ENCODE assay signal across 25 cellular contexts in the genomic region with DNA sequence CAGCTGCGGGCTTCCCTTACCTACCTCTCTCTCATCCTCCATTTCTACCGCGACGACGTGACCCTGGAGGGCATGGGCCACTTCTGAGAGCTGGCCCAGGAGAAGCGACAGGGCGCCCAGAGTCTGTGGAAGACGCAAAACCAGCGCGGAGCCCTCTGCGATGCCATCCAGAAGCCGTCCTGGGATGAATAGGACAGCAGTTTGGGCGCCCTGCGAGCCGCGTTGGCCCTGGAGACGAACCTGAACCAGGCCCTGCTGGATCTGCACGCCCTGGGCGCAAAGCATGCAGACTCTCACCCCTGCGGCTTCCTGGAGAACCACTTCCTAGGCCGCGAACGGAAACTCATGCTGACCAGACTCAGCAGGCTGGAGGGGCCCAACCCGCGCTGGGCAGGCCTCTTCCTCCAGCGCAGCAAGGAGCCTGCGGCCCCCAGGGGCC. TPM values are rescaled to one million over a fixed set of nuclear protein-coding genes. Genes with fewer than 3 reads are reported as not detected.
DNase-seq lines count a peak whose midpoint lies in the region; ATAC-seq and TF ChIP-seq lines count a peak whose summit lies in the region.
"Had no signal": no experiment of that assay in that cellular context is flagged by ENCODE, and none has a peak within 500 bp of the region (broad histone marks: within the 10 kb centered on the region; RNA-seq: fewer than 3 reads in every experiment).

No MANE protein-coding gene starts in this region.

- no peaks in the 10 kb centered on the region for H3F3A ChIP-seq in SK-N-SH (replicated peaks; ENCODE audit: insufficient read depth)

- no peak overlapping the region for H3K9ac ChIP-seq in SK-N-SH

- H3K27me3 Mint-ChIP-seq in WTC11 (ENCODE audit: low read depth): no peaks in the 10 kb centered on the region
- H3K27me3 Mint-ChIP-seq in type B pancreatic cell: no peaks in the 10 kb centered on the region

- H3K4me1 Mint-ChIP-seq in WTC11 (no peaks in the 10 kb centered on the region), type B pancreatic cell (ENCODE audit: unreplicated experiment) (no peaks in the 10 kb centered on the region)

- CTCF ChIA-PET in SK-N-SH (lab: Yijun Ruan, JAX) (no interaction called here), WTC11 (lab: Charles Lee) (interaction anchor here (1.2 kb wide), 1 partner anchor 106 kb away, joined by 3 read pairs; no protein-coding TSS in a partner anchor)

- TF ChIP-seq CTCF in SK-N-SH (IDR thresholded peaks at IDR 0.05) (no peak), WTC11 (IDR thresholded peaks at IDR 0.05) (no peak), lower lobe of right lung (IDR thresholded peaks at IDR 0.05) (no peak), type B pancreatic cell (conservative IDR thresholded peaks at IDR 0.05) (no peak), body of pancreas (IDR thresholded peaks at IDR 0.05) (no peak)

- no peak overlapping the region for H3K27ac ChIP-seq in SK-N-SH (ENCODE audit: low read depth in 2 of 2, low read length in 1 of 2)
- H3K27ac ChIP-seq in lower lobe of right lung: no peak overlapping the region
- no peak overlapping the region for H3K27ac ChIP-seq in body of pancreas
- H3K27ac ChIP-seq: 22Rv1 had no signal

- H3K36me3 Mint-ChIP-seq in WTC11 (no peaks in the 10 kb centered on the region), type B pancreatic cell (no peaks in the 10 kb centered on the region)
- H3K36me3 Mint-ChIP-seq: CD8-positive, alpha-beta T cell had no signal

- no peaks in the 10 kb centered on the region for H3K9me3 ChIP-seq in SK-N-SH
- H3K9me3 ChIP-seq in lower lobe of right lung: no peaks in the 10 kb centered on the region
- no peaks in the 10 kb centered on the region for H3K9me3 ChIP-seq in body of pancreas

- POLR2A ChIA-PET in SK-N-SH (lab: Yijun Ruan, JAX): no interaction called here
- POLR2A ChIA-PET in WTC11 (lab: Charles Lee): interaction anchor here (0.6 kb wide), 1 partner anchor 42 kb away, joined by 5 read pairs; no protein-coding TSS in a partner anchor

- no peak overlapping the region for H2AFZ ChIP-seq in SK-N-SH (ENCODE audit: low read depth)

- no peaks in the 10 kb centered on the region for H3K27me3 ChIP-seq in SK-N-SH (ENCODE audit: insufficient read depth)
- no peaks in the 10 kb centered on the region for H3K27me3 ChIP-seq in lower lobe of right lung (ENCODE audit: low read depth)
- no peaks in the 10 kb centered on the region for H3K27me3 ChIP-seq in body of pancreas

- no peak for TF ChIP-seq EP300 in SK-N-SH (IDR thresholded peaks at IDR 0.05; ENCODE audit: borderline replicate concordance in 1 of 2, low read depth in 1 of 2, low read length in 1 of 2)

- ATAC-seq in SK-N-SH treated with all-trans-retinoic acid at 6 μM for 48 hours (peak; percentile 47; the same call in 2 of the 3 replicates), WTC11 (peak; percentile 34), lower lobe of right lung (no peak), body of pancreas (no peak)
- ATAC-seq: CD8-positive, alpha-beta T cell had no signal

- TF ChIP-seq RAD21 in SK-N-SH (IDR thresholded peaks at IDR 0.05; ENCODE audit: low read length): no peak

- H3K9me3 Mint-ChIP-seq in WTC11 (no peaks in the 10 kb centered on the region), type B pancreatic cell (no peaks in the 10 kb centered on the region)
- H3K9me3 Mint-ChIP-seq: CD8-positive, alpha-beta T cell had no signal

- H3K4me3 Mint-ChIP-seq in WTC11 (no peak overlapping the region), type B pancreatic cell (no peak overlapping the region)
- H3K4me3 Mint-ChIP-seq: CD8-positive, alpha-beta T cell had no signal

- H3K4me3 ChIP-seq in SK-N-SH (ENCODE audit: low read depth in 2 of 2, low read length in 1 of 2) (no peak overlapping the region), lower lobe of right lung (no peak overlapping the region), body of pancreas (no peak overlapping the region)

- H3K9me2 ChIP-seq in SK-N-SH: no peaks in the 10 kb centered on the region

- H4K20me1 ChIP-seq in SK-N-SH (ENCODE audit: insufficient read depth): no peaks in the 10 kb centered on the region

- TF ChIP-seq POLR2A in body of pancreas (IDR thresholded peaks at IDR 0.05): no peak

- intact Hi-C loops in lower lobe of right lung (cut with DNase I): no loop called here
- intact Hi-C loops in body of pancreas (cut with DNase I): no loop called here

- WGBS in SK-N-SH (ENCODE audit: low lambda C conversion rate): 52% methylated on average over 7 of the region's 27 CpGs
- WGBS in body of pancreas, 2 donors: 90 to 91% methylated on average over 18 to 26 of the region's 27 CpGs

- no peaks in the 10 kb centered on the region for H3K79me2 ChIP-seq in SK-N-SH (ENCODE audit: insufficient read depth)

- H3K27ac Mint-ChIP-seq in WTC11 (no peak overlapping the region), type B pancreatic cell (no peak overlapping the region)
- H3K27ac Mint-ChIP-seq: CD8-positive, alpha-beta T cell had no signal

- no peaks in the 10 kb centered on the region for H3K36me3 ChIP-seq in SK-N-SH (replicated peaks in 1 of 2; ENCODE audit: control insufficient read depth in 1 of 2, insufficient read depth in 2 of 2, low read length in 1 of 2)
- no peaks in the 10 kb centered on the region for H3K36me3 ChIP-seq in lower lobe of right lung
- H3K36me3 ChIP-seq in body of pancreas (replicated peaks in 1 of 2; ENCODE audit: insufficient read depth in 1 of 2, low read depth in 2 of 2): no peaks in the 10 kb centered on the region

- DNase-seq in SK-N-SH (no peak), WTC11 (ENCODE audit: low spot score) (no peak), lower lobe of right lung (peak; percentile 38), type B pancreatic cell (ENCODE audit: extremely low spot score, unreplicated experiment) (peak; percentile 60), NCI-H1105 treated with DMSO at 0.1 percent for 48 hours (lab: John Stamatoyannopoulos, UW) (no peak), body of pancreas (no peak), DMS114 treated with DMSO at 0.1 percent for 48 hours (lab: John Stamatoyannopoulos, UW; ENCODE audit: unreplicated experiment) (no peak)
- DNase-seq: AML-193; C1 segment of cervical spinal cord; Calu3; CD8-positive, alpha-beta T cell; EL; GF-D8; GOT3; IMR-90; MV-4-11; NCI-H1417; NCI-H1694 treated with DMSO at 0.1 percent for 48 hours; NCI-H2081 treated with DMSO at 0.1 percent for 48 hours; NCI-H2171 treated with DMSO at 0.1 percent for 48 hours; NCI-H526 treated with DMSO at 0.1 percent for 48 hours; SHP77 had no signal

- H3K4me1 ChIP-seq in SK-N-SH (ENCODE audit: control insufficient read depth in 1 of 2, insufficient read depth in 2 of 2, low read depth in 1 of 2, low read length in 1 of 2) (no peaks in the 10 kb centered on the region), lower lobe of right lung (no peaks in the 10 kb centered on the region), body of pancreas (no peaks in the 10 kb centered on the region)

- no peak overlapping the region for H3K4me2 ChIP-seq in SK-N-SH

TF ChIP-seq in SK-N-SH treated with all-trans-retinoic acid at 6 μM for 48 hours, 23 proteins besides CTCF, POLR2A, EP300 and RAD21 (continues in another document):
- TF ChIP-seq, protein P1, sequence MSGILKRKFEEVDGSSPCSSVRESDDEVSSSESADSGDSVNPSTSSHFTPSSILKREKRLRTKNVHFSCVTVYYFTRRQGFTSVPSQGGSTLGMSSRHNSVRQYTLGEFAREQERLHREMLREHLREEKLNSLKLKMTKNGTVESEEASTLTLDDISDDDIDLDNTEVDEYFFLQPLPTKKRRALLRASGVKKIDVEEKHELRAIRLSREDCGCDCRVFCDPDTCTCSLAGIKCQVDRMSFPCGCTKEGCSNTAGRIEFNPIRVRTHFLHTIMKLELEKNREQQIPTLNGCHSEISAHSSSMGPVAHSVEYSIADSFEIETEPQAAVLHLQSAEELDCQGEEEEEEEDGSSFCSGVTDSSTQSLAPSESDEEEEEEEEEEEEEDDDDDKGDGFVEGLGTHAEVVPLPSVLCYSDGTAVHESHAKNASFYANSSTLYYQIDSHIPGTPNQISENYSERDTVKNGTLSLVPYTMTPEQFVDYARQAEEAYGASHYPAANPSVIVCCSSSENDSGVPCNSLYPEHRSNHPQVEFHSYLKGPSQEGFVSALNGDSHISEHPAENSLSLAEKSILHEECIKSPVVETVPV (CRISPR knock-in tag; IDR thresholded peaks at IDR 0.05): no peak

TF ChIP-seq in SK-N-SH, 30 proteins besides CTCF, POLR2A, EP300 and RAD21 (continues in another document):
- no peak for TF ChIP-seq YY1 (IDR thresholded peaks at IDR 0.05; ENCODE audit: low read depth)
- TF ChIP-seq, protein P2, sequence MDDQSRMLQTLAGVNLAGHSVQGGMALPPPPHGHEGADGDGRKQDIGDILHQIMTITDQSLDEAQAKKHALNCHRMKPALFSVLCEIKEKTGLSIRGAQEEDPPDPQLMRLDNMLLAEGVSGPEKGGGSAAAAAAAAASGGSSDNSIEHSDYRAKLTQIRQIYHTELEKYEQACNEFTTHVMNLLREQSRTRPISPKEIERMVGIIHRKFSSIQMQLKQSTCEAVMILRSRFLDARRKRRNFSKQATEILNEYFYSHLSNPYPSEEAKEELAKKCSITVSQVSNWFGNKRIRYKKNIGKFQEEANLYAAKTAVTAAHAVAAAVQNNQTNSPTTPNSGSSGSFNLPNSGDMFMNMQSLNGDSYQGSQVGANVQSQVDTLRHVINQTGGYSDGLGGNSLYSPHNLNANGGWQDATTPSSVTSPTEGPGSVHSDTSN (IDR thresholded peaks at IDR 0.05): no peak
- no peak for TF ChIP-seq RFX5 (IDR thresholded peaks at IDR 0.05; ENCODE audit: low read length)
- TF ChIP-seq EZH2phosphoT487 (IDR thresholded peaks at IDR 0.05; ENCODE audit: borderline replicate concordance, low read depth): no peak
- TF ChIP-seq NRF1 (IDR thresholded peaks at IDR 0.05; ENCODE audit: low read depth, low read length): no peak

TF ChIP-seq in WTC11, 78 proteins besides CTCF, POLR2A, EP300 and RAD21 (continues in another document):
- TF ChIP-seq PRRX2 (CRISPR knock-in tag; IDR thresholded peaks at IDR 0.05) (no peak), ZNF317 (CRISPR knock-in tag; IDR thresholded peaks at IDR 0.05; ENCODE audit: borderline replicate concordance, low read depth) (no peak), NR1H2 (CRISPR knock-in tag; IDR thresholded peaks at IDR 0.05) (no peak), HMGA2 (CRISPR knock-in tag; IDR thresholded peaks at IDR 0.05) (no peak), GABPB1 (CRISPR knock-in tag; IDR thresholded peaks at IDR 0.05) (no peak), TEAD1 (CRISPR knock-in tag; IDR thresholded peaks at IDR 0.05) (no peak)
- TF ChIP-seq, protein P3, sequence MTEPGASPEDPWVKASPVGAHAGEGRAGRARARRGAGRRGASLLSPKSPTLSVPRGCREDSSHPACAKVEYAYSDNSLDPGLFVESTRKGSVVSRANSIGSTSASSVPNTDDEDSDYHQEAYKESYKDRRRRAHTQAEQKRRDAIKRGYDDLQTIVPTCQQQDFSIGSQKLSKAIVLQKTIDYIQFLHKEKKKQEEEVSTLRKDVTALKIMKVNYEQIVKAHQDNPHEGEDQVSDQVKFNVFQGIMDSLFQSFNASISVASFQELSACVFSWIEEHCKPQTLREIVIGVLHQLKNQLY (CRISPR knock-in tag; IDR thresholded peaks at IDR 0.05): no peak

RNA-seq across cellular contexts. Expression of a gene that starts 52.7 kb away (rescaled TPM):
- polyA plus RNA-seq in SK-N-SH (2012; rRNA removed): not detected in 2 replicates
- not detected in 2 replicates for polyA plus RNA-seq in SK-N-SH (2012; cell fraction: cytosol; rRNA removed)
- polyA plus RNA-seq in SK-N-SH (2012; cell fraction: nucleus; rRNA removed): not detected in 2 replicates
- total RNA-seq in WTC11 (2021) (not detected in 3 replicates), lower lobe of right lung (not detected), type B pancreatic cell (ENCODE audit: low replicate concordance) (0.31 and 0.69 TPM in 2 replicates), body of pancreas (not detected)
- total RNA-seq: Calu3; CD8-positive, alpha-beta T cell; IMR-90; M059J had no signal
- polyA plus RNA-seq: IMR-90 had no signal

Comparison
In these comparisons a context has a peak if more than half of its experiments do, and no peak if none do; other contexts are left out.
1. ATAC-seq: peak in SK-N-SH treated with all-trans-retinoic acid at 6 μM for 48 hours (single experiment) and WTC11 (single experiment); none in lower lobe of right lung (0 of 2) and body of pancreas (single experiment).
2. DNase-seq: peak in lower lobe of right lung (single experiment) and type B pancreatic cell (single experiment); none in SK-N-SH (single experiment), WTC11 (single experiment), NCI-H1105 treated with DMSO at 0.1 percent for 48 hours (single experiment), body of pancreas (0 of 4) and DMS114 treated with DMSO at 0.1 percent for 48 hours (single experiment).